ENCODE assay signal across 7 cellular contexts in the genomic region with DNA sequence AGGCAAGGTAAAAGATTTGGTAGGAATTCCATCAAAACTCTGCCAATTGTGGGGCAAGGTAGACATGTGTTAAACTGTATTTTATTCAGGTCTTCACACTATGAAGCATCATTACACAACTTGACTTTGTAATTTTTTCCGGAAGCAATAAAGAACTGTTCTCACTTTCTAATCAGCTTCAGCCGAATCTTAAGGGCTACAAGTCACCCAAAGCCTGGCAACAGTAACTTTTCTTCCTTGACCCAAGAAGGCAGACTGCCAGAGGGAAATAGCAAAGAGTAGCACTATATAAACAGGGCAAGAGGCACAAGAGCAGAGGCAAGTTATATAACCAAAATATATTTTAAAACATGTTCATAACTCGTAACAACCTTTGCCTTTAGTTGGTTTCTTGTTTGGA. TPM values are rescaled to one million over a fixed set of nuclear protein-coding genes. Genes with fewer than 3 reads are reported as not detected.
DNase-seq lines count a peak whose midpoint lies in the region; ATAC-seq, FAIRE-seq and TF ChIP-seq lines count a peak whose summit lies in the region.

No MANE protein-coding gene starts in this region.

- H3K9me1 ChIP-seq in K562 (ENCODE audit: control insufficient read depth, insufficient read depth, low read length), result no peaks in the 10 kb centered on the region

- no peak for TF ChIP-seq EP300 in K562 (IDR thresholded peaks at IDR 0.05; ENCODE audit: low read length)

- H3K36me3 ChIP-seq in K562 (ENCODE audit: control insufficient read depth, insufficient read depth, low read length) (peaks cover 39% of the 10 kb centered on the region; the same call in 2 of the 3 replicates), testis (ENCODE audit: low read depth, missing control alignments) (no peaks in the 10 kb centered on the region)

- no peak for TF ChIP-seq CTCF in GM12875 (IDR thresholded peaks at IDR 0.05; ENCODE audit: borderline replicate concordance, insufficient read depth, low read depth, low read length)
- no peak for TF ChIP-seq CTCF in NB4 (IDR thresholded peaks at IDR 0.05; ENCODE audit: low read depth, low read length)
- no peak for TF ChIP-seq CTCF in K562 (IDR thresholded peaks at IDR 0.05 in 2 of 3, conservative IDR thresholded peaks at IDR 0.05 in 1 of 3; ENCODE audit: insufficient read depth in 2 of 3, low read depth in 1 of 3, low read length in 3 of 3)
- no peak for TF ChIP-seq CTCF in testis (IDR thresholded peaks at IDR 0.05)

- peak; percentile 50 for TF ChIP-seq POLR2A in NB4 (IDR thresholded peaks at IDR 0.05; ENCODE audit: extremely low read depth, insufficient read length)
- TF ChIP-seq POLR2A in K562 (conservative IDR thresholded peaks at IDR 0.05), result no peak; the same call in 1 of the 2 replicates
- no peak for TF ChIP-seq POLR2A in testis (IDR thresholded peaks at IDR 0.05)

- H3K4me3 ChIP-seq in GM12875 (ENCODE audit: low read depth, low read length) (peak overlapping the region; percentile 75), NB4 (ENCODE audit: low read depth, low read length) (peak overlapping the region; percentile 99), K562 (peak overlapping the region; percentile 70), testis (peak overlapping the region; percentile 90 to 92)

- H2AFZ ChIP-seq in K562 (ENCODE audit: low read depth, low read length), result no peak overlapping the region

- H3K9me3 ChIP-seq in K562 (replicated peaks; ENCODE audit: control insufficient read depth, insufficient read depth, low read depth, low read length) (no peaks in the 10 kb centered on the region), testis (no peaks in the 10 kb centered on the region)

- H3K79me2 ChIP-seq in K562 (ENCODE audit: control insufficient read depth, insufficient read depth, low read length), result peaks cover 63% of the 10 kb centered on the region

- ATAC-seq in K562 (peak; percentile 23), left lobe of liver (peak; percentile 8), HG02642 (IDR thresholded peaks at IDR 0.05; ENCODE audit: poor library complexity, unreplicated experiment) (no peak)

- CTCF ChIA-PET in K562 (lab: Yijun Ruan, JAX; ENCODE audit: low intra/inter-chr PET ratio), result no interaction called here

- no peaks in the 10 kb centered on the region for H3K27me3 ChIP-seq in K562 (ENCODE audit: control insufficient read depth in 2 of 2, insufficient read depth in 2 of 2, low read length in 2 of 2)
- H3K27me3 ChIP-seq in testis, result no peaks in the 10 kb centered on the region

- H4K20me1 ChIP-seq in K562 (replicated peaks; ENCODE audit: control insufficient read depth, insufficient read depth, low read length), result no peaks in the 10 kb centered on the region

- peak; percentile 69 for FAIRE-seq in K562 (lab: Jason Lieb, UNC)

- intact Hi-C loops in K562 (cut with micrococcal nuclease) (loop anchor here (5.0 kb wide), 1 partner anchor 160 kb away; a partner anchor contains a TSS), testis (cut with DNase I; ENCODE audit: low total_unique reads) (no loop called here)

- H3K4me1 ChIP-seq in K562 (replicated peaks in 1 of 2; ENCODE audit: control insufficient read depth in 2 of 2, insufficient read depth in 2 of 2, low read length in 2 of 2) (peaks cover 0 to 15% of the 10 kb centered on the region in 2 experiments; a peak in 4 of 5 replicates), testis (peaks cover 17% of the 10 kb centered on the region)

- WGBS in K562 (ENCODE audit: insufficient coverage, low coverage, missing lambda C conversion rate), result 0% methylated on average over 3 of the region's 3 CpGs
- 0 to 2% methylated on average over 3 of the region's 3 CpGs for WGBS in testis, 2 donors

- BruUV-seq in K562 (replicated peaks; lab: Mats Ljungman, UMichigan), result TSS peak; percentile 56

- no peak for TF ChIP-seq RAD21 in K562 (CRISPR knock-in tag; conservative IDR thresholded peaks at IDR 0.05 in 1 of 2, IDR thresholded peaks at IDR 0.05 in 1 of 2)

- DNase-seq in NB4 (ENCODE audit: low read depth), result peak; percentile 82
- DNase-seq in K562 (ENCODE audit: extremely low read depth in 1 of 4, low spot score in 3 of 4), result peak in 2 of 4 experiments; percentile 29 to 49
- no peak for DNase-seq in left lobe of liver (ENCODE audit: low spot score)
- DNase-seq in testis, result peak; percentile 67
- DNase-seq in NCI-H2081 (lab: John Stamatoyannopoulos, UW), result no peak

- peak overlapping the region; percentile 38 to 97; a peak in 3 of 4 replicates for H3K9ac ChIP-seq in K562 (ENCODE audit: insufficient read depth in 1 of 2, low read depth in 2 of 2, low read length in 2 of 2)

- in situ Hi-C loops in K562 (cut with MboI), result no loop called here

- POLR2A ChIA-PET in K562 (lab: Yijun Ruan, JAX), result interaction anchor here (0.6 to 3.4 kb wide), 10 partner anchors 10 to 474 kb away, joined by 3 to 35 read pairs (median 3); no protein-coding TSS in a partner anchor

- H3K27ac ChIP-seq in K562 (ENCODE audit: extremely low read depth, low read depth, low read length) (peak overlapping the region; percentile 89), testis (peak overlapping the region; percentile 97)

- H3K4me2 ChIP-seq in K562 (ENCODE audit: insufficient read depth, low read length), result peak overlapping the region; percentile 82

TF ChIP-seq in K562, 482 proteins besides CTCF, POLR2A, EP300 and RAD21 (continues in another document):
- peak; percentile 71 for TF ChIP-seq ETV1 (tag; conservative IDR thresholded peaks at IDR 0.05; ENCODE audit: low read depth)
- TF ChIP-seq SIN3A (IDR thresholded peaks at IDR 0.05; ENCODE audit: borderline replicate concordance in 2 of 2, control insufficient read depth in 1 of 2, low read depth in 2 of 2, low read length in 2 of 2), result 0 out of 4 replicates have a peak, but pooled peaks of 1 of the 2 experiments have one; percentile 58
- peak; percentile 15; the same call in 1 of the 2 replicates for TF ChIP-seq RBFOX2 (IDR thresholded peaks at IDR 0.05; ENCODE audit: low read depth, low read length)
- no peak for TF ChIP-seq TARDBP (IDR thresholded peaks at IDR 0.05)
- TF ChIP-seq CXXC5 (CRISPR knock-in tag; IDR thresholded peaks at IDR 0.05), result no peak
- 0 out of 2 replicates have a peak, but pooled peaks have one; percentile 15 for TF ChIP-seq SMARCA4 (IDR thresholded peaks at IDR 0.05)
- TF ChIP-seq TAF1 (IDR thresholded peaks at IDR 0.05; ENCODE audit: control insufficient read depth, extremely low read depth, insufficient read depth, low read length, severe bottlenecking), result peak; percentile 26

RNA-seq across cellular contexts. Expression of a gene that starts 1.5 kb away (rescaled TPM):
- total RNA-seq in K562 (2011; cell fraction: chromatin; rRNA removed; ENCODE audit: low replicate concordance), result 135 and 417 TPM in 2 replicates
- total RNA-seq in K562 (2011; cell fraction: nucleolus; rRNA removed), result 73.4 and 74.5 TPM in 2 replicates
- total RNA-seq in K562 (2011; cell fraction: nucleoplasm; rRNA removed), result 136 and 183 TPM in 2 replicates
- 113 and 118 TPM in 2 replicates for total RNA-seq in K562 (2014; rRNA removed)
- total RNA-seq in K562 (2014; rRNA removed; fragmentation: Illumina TruSeq; extraction: Trizol), result 136 TPM in 2 replicates
- 154 and 163 TPM in 2 replicates for total RNA-seq in K562 (2015; rRNA removed; fragmentation: Illumina TruSeq; extraction: Trizol)
- 72.1 and 76.5 TPM in 2 replicates for total RNA-seq in K562 (2021)
- 38.6 and 39.5 TPM in 2 replicates for polyA plus RNA-seq in K562 (2011; rRNA removed)
- polyA plus RNA-seq in K562 (2011; cell fraction: cytosol; rRNA removed), result 11.6 and 18.9 TPM in 2 replicates
- polyA plus RNA-seq in K562 (2011; cell fraction: nucleus; rRNA removed), result 114 and 120 TPM in 2 replicates
- 88.1 and 95.6 TPM in 2 replicates for polyA plus RNA-seq in K562 (2012)
- polyA plus RNA-seq in K562 (2014; fragmentation: Illumina TruSeq; extraction: Trizol), result 107 and 132 TPM in 2 replicates
- polyA plus RNA-seq in K562 (2014; fragmentation: Nextera tagmentation; extraction: Ambion mirVana), result 10 to 100 TPM; 61.4 to 69.7 TPM
- polyA plus RNA-seq in K562 (2014; rRNA removed), result 99.3 and 102 TPM in 2 replicates
- polyA minus RNA-seq in K562 (2011; rRNA and poly(A)+ RNA removed), result 72.6 and 90.1 TPM in 2 replicates
- polyA minus RNA-seq in K562 (2011; cell fraction: cytosol; rRNA and poly(A)+ RNA removed), result 28.4 and 34.2 TPM in 2 replicates
- 94.8 and 155 TPM in 2 replicates for polyA minus RNA-seq in K562 (2011; cell fraction: nucleus; rRNA and poly(A)+ RNA removed)
- total RNA-seq in left lobe of liver, result 38.7 TPM
- total RNA-seq in testis, result 100 to 1,000 TPM in 1 of 2 donors, 10 to 100 TPM in 1; 92.7 to 116 TPM
- polyA plus RNA-seq in testis (ENCODE audit: insufficient read depth, low read depth, low replicate concordance), result 29.7 TPM

RNA-seq across cellular contexts. Expression of a gene that starts 55.5 kb away (rescaled TPM):
- total RNA-seq in K562 (2011; cell fraction: chromatin; rRNA removed; ENCODE audit: low replicate concordance), result 50.0 and 114 TPM in 2 replicates
- total RNA-seq in K562 (2011; cell fraction: nucleolus; rRNA removed), result 27.3 and 36.6 TPM in 2 replicates
- total RNA-seq in K562 (2011; cell fraction: nucleoplasm; rRNA removed), result 42.4 and 45.5 TPM in 2 replicates
- total RNA-seq in K562 (2014; rRNA removed) (9.5 and 14.0 TPM in 2 replicates), K562 (2014; rRNA removed; fragmentation: Illumina TruSeq; extraction: Trizol) (14.4 and 20.6 TPM in 2 replicates), K562 (2015; rRNA removed; fragmentation: Illumina TruSeq; extraction: Trizol) (15.8 and 18.7 TPM in 2 replicates), K562 (2021) (21.4 and 26.0 TPM in 2 replicates), left lobe of liver (15.5 TPM), testis (10 to 100 TPM; 26.8 to 32.8 TPM)
- polyA plus RNA-seq in K562 (2011; rRNA removed) (22.8 and 32.9 TPM in 2 replicates), K562 (2014; fragmentation: Illumina TruSeq; extraction: Trizol) (14.5 and 15.2 TPM in 2 replicates), K562 (2014; fragmentation: Nextera tagmentation; extraction: Ambion mirVana) (1 to 10 TPM; 7.9 to 8.5 TPM), K562 (2014; rRNA removed) (9.4 and 11.2 TPM in 2 replicates), testis (ENCODE audit: insufficient read depth, low read depth, low replicate concordance) (23.1 TPM)
- 17.7 and 22.8 TPM in 2 replicates for polyA plus RNA-seq in K562 (2011; cell fraction: cytosol; rRNA removed)
- polyA plus RNA-seq in K562 (2011; cell fraction: nucleus; rRNA removed), result 44.1 and 50.0 TPM in 2 replicates
- polyA plus RNA-seq in K562 (2012), result 13.6 and 17.5 TPM in 2 replicates
- polyA minus RNA-seq in K562 (2011; rRNA and poly(A)+ RNA removed), result 66.5 and 82.2 TPM in 2 replicates
- polyA minus RNA-seq in K562 (2011; cell fraction: cytosol; rRNA and poly(A)+ RNA removed), result 27.5 and 33.1 TPM in 2 replicates
- polyA minus RNA-seq in K562 (2011; cell fraction: nucleus; rRNA and poly(A)+ RNA removed), result 43.5 and 49.8 TPM in 2 replicates

Comparison
In these comparisons a context has a peak if more than half of its experiments do, and no peak if none do; other contexts are left out.
1. DNase-seq: peak in NB4 (single experiment) and testis (single experiment); none in left lobe of liver (single experiment) and NCI-H2081 (0 of 2).
2. Peak in every context shown above with its lines, with median percentiles within 50 percentile points of each other: H3K4me3 ChIP-seq.